ENCODE assay signal across 8 cellular contexts in genomic region chr1:202852163-202852904, GRCh38. TPM values are rescaled to one million over a fixed set of nuclear protein-coding genes. Genes with fewer than 3 reads are reported as not detected.
A peak's percentile ranks its signal among the peaks of the same experiment; 100 is the strongest.
DNase-seq lines count a peak whose midpoint lies in the region; ATAC-seq and TF ChIP-seq lines count a peak whose summit lies in the region.

No MANE protein-coding gene starts in this region.

- H3K4me3 Mint-ChIP-seq in CD8-positive, alpha-beta T cell: no peak overlapping the region

- no peak overlapping the region for H3K4me2 ChIP-seq in mammary epithelial cell (ENCODE audit: insufficient read depth, low read depth, low read length)

- H3K4me1 Mint-ChIP-seq in CD8-positive, alpha-beta T cell (ENCODE audit: low read depth): no peaks in the 10 kb centered on the region

- H3K9me3 Mint-ChIP-seq in CD8-positive, alpha-beta T cell: no peaks in the 10 kb centered on the region

- no peak overlapping the region for H3K9ac ChIP-seq in mammary epithelial cell (ENCODE audit: insufficient read depth, low read length)

- CTCF ChIA-PET in CD8-positive, alpha-beta T cell (lab: Charles Lee): interaction anchor here (0.7 to 1.1 kb wide), 3 partner anchors 11 to 157 kb away, joined by 3 read pairs; no protein-coding TSS in a partner anchor
- CTCF ChIA-PET in mammary epithelial cell (lab: Charles Lee; ENCODE audit: low non-redundant PET): no interaction called here

- TF ChIP-seq POLR2A in sigmoid colon (IDR thresholded peaks at IDR 0.05): no peak

- POLR2A ChIA-PET in CD8-positive, alpha-beta T cell (lab: Charles Lee): no interaction called here

- in situ Hi-C loops in mammary epithelial cell (cut with MboI; ENCODE audit: low sequenced_read_pairs in 2 of 2): no loop called here

- peak in 4 of 7 experiments; percentile 18 to 50 (median 28) for DNase-seq in CD8-positive, alpha-beta T cell
- peak; percentile 87 for DNase-seq in H7
- DNase-seq in RKO (ENCODE audit: low spot score): peak; percentile 58
- DNase-seq in mammary epithelial cell: peak; percentile 36
- peak; percentile 27 for DNase-seq in myocyte (ENCODE audit: low read depth)
- no peak for DNase-seq in sigmoid colon

- no peak for TF ChIP-seq EP300 in sigmoid colon (IDR thresholded peaks at IDR 0.05)

- no peaks in the 10 kb centered on the region for H3K79me2 ChIP-seq in mammary epithelial cell (ENCODE audit: insufficient read depth, low read length)

- H3K4me1 ChIP-seq in CD8-positive, alpha-beta T cell (ENCODE audit: insufficient read depth, low read length): no peaks in the 10 kb centered on the region
- H3K4me1 ChIP-seq in mammary epithelial cell (ENCODE audit: insufficient read depth, low read length): no peaks in the 10 kb centered on the region
- H3K4me1 ChIP-seq in sigmoid colon: no peaks in the 10 kb centered on the region

- H3K27ac ChIP-seq in CD8-positive, alpha-beta T cell (ENCODE audit: low read depth, low read length): no peak overlapping the region
- H3K27ac ChIP-seq in mammary epithelial cell (ENCODE audit: insufficient read depth, low read depth, low read length): no peak overlapping the region
- no peak overlapping the region for H3K27ac ChIP-seq in sigmoid colon

- H3K27ac Mint-ChIP-seq in CD8-positive, alpha-beta T cell: no peak overlapping the region

- no peaks in the 10 kb centered on the region for H3K9me3 ChIP-seq in CD8-positive, alpha-beta T cell (ENCODE audit: low read length)
- H3K9me3 ChIP-seq in mammary epithelial cell (replicated peaks; ENCODE audit: insufficient read depth, low read length): no peaks in the 10 kb centered on the region
- H3K9me3 ChIP-seq in sigmoid colon: no peaks in the 10 kb centered on the region

- H2AFZ ChIP-seq in mammary epithelial cell (ENCODE audit: low read depth, low read length): peak overlapping the region; percentile 57

- intact Hi-C loops in CD8-positive, alpha-beta T cell (cut with DNase I, micrococcal nuclease): loop anchor here (1.0 to 2.0 kb wide), 2 partner anchors 101 to 102 kb away; no protein-coding TSS in a partner anchor
- intact Hi-C loops in mammary epithelial cell (cut with micrococcal nuclease): loop anchor here (1.0 to 2.0 kb wide), 3 partner anchors 41 to 146 kb away; no protein-coding TSS in a partner anchor
- intact Hi-C loops in sigmoid colon (cut with DNase I): no loop called here

- H3K27me3 ChIP-seq in CD8-positive, alpha-beta T cell (ENCODE audit: insufficient read depth, low read length): no peaks in the 10 kb centered on the region
- H3K27me3 ChIP-seq in H7 (ENCODE audit: control insufficient read depth, insufficient read depth, low read length): no peaks in the 10 kb centered on the region
- H3K27me3 ChIP-seq in mammary epithelial cell (ENCODE audit: insufficient read depth, low read length): no peaks in the 10 kb centered on the region
- H3K27me3 ChIP-seq in sigmoid colon: no peaks in the 10 kb centered on the region

- H4K20me1 ChIP-seq in mammary epithelial cell (ENCODE audit: insufficient read depth, low read length): no peaks in the 10 kb centered on the region

- H3K27me3 Mint-ChIP-seq in CD8-positive, alpha-beta T cell (ENCODE audit: low read depth): no peaks in the 10 kb centered on the region

- ATAC-seq in CD8-positive, alpha-beta T cell: peak; percentile 56
- ATAC-seq in GM21390 (IDR thresholded peaks at IDR 0.05; ENCODE audit: unreplicated experiment) (no peak), HG02623 (IDR thresholded peaks at IDR 0.05; ENCODE audit: unreplicated experiment) (no peak)

- H3K36me3 Mint-ChIP-seq in CD8-positive, alpha-beta T cell: no peaks in the 10 kb centered on the region

- no TSS peak for BruUV-seq in mammary epithelial cell (replicated peaks; lab: Mats Ljungman, UMichigan)

- no peaks in the 10 kb centered on the region for H3K36me3 ChIP-seq in CD8-positive, alpha-beta T cell (ENCODE audit: insufficient read depth, low read length)
- peaks cover 19% of the 10 kb centered on the region for H3K36me3 ChIP-seq in H7 (replicated peaks; ENCODE audit: control insufficient read depth, insufficient read depth, low read length)
- no peaks in the 10 kb centered on the region for H3K36me3 ChIP-seq in mammary epithelial cell (ENCODE audit: insufficient read depth, low read length)
- H3K36me3 ChIP-seq in sigmoid colon: no peaks in the 10 kb centered on the region

- no peak overlapping the region for H3K4me3 ChIP-seq in CD8-positive, alpha-beta T cell (ENCODE audit: low read depth, low read length)
- H3K4me3 ChIP-seq in H7 (ENCODE audit: insufficient read depth, low read depth, low read length): no peak overlapping the region
- no peak overlapping the region for H3K4me3 ChIP-seq in mammary epithelial cell (replicated peaks in 1 of 3; ENCODE audit: insufficient read depth in 1 of 3, low read depth in 2 of 3, low read length in 3 of 3)
- H3K4me3 ChIP-seq in sigmoid colon: no peak overlapping the region

- dilution Hi-C loops in mammary epithelial cell (cut with HindIII; ENCODE audit: low sequenced_read_pairs): no loop called here

- TF ChIP-seq CTCF in CD8-positive, alpha-beta T cell (IDR thresholded peaks at IDR 0.05): peak; percentile 45
- TF ChIP-seq CTCF in mammary epithelial cell (conservative IDR thresholded peaks at IDR 0.05 in 1 of 2, IDR thresholded peaks at IDR 0.05 in 1 of 2; ENCODE audit: extremely low read depth in 1 of 2, insufficient read depth in 1 of 2, low read depth in 1 of 2, low read length in 2 of 2) (peak; percentile 59 to 77), sigmoid colon (IDR thresholded peaks at IDR 0.05) (peak in 1 of 4 experiments; percentile 15)

- 60% methylated on average over 14 of the region's 15 CpGs for WGBS in mammary epithelial cell (ENCODE audit: low coverage, missing lambda C conversion rate)
- WGBS in sigmoid colon, 2 donors: 66 to 71% methylated on average over 15 of the region's 15 CpGs

RNA-seq across cellular contexts. Expression of gene RABIF, which starts 36.6 kb away (rescaled TPM):
- total RNA-seq in CD8-positive, alpha-beta T cell: 10 to 100 TPM; 10.1 to 10.8 TPM
- total RNA-seq in H7 (2014; rRNA removed; shearing (Covaris generic)): 4.1 and 8.5 TPM in 2 replicates
- total RNA-seq in mammary epithelial cell (1 to 10 TPM; 5.2 to 8.5 TPM), myocyte (5.6 and 7.5 TPM in 2 replicates), sigmoid colon (1 to 10 TPM; 3.6 to 7.3 (median 4.8) TPM)
- polyA plus RNA-seq in mammary epithelial cell (12.4 TPM), sigmoid colon (10 to 100 TPM in 2 of 3 donors, 1 to 10 TPM in 1; 9.0 to 17.6 (median 15.0) TPM)
- polyA minus RNA-seq in mammary epithelial cell: 6.8 TPM
- 11.1 TPM for polyA plus RNA-seq in myocyte (2012)

RNA-seq across cellular contexts. Expression of gene PCAT6, which starts 41.6 kb away (rescaled TPM):
- 1 to 10 TPM in 1 of 2 experiments, under 1 TPM in 1; 0.92 to 1.6 TPM for total RNA-seq in CD8-positive, alpha-beta T cell
- total RNA-seq in H7 (2014; rRNA removed; shearing (Covaris generic)): 3.4 and 7.4 TPM in 2 replicates
- total RNA-seq in mammary epithelial cell (1 to 10 TPM in 1 of 2 donors, under 1 TPM in 1; 0.17 to 5.6 TPM), myocyte (0.78 and 0.99 TPM in 2 replicates), sigmoid colon (not detected)
- polyA plus RNA-seq in mammary epithelial cell (2.4 TPM), sigmoid colon (1 to 10 TPM in 2 of 3 donors, not detected in 1; 1.6 to 1.7 TPM)
- 1.4 TPM for polyA minus RNA-seq in mammary epithelial cell
- 22.5 TPM for polyA plus RNA-seq in myocyte (2012)

RNA-seq across cellular contexts. Expression of gene KDM5B, which starts 44.1 kb away (rescaled TPM):
- 10 to 100 TPM; 55.0 to 65.1 TPM for total RNA-seq in CD8-positive, alpha-beta T cell
- 126 and 167 TPM in 2 replicates for total RNA-seq in H7 (2014; rRNA removed; shearing (Covaris generic))
- total RNA-seq in mammary epithelial cell (100 to 1,000 TPM in 1 of 2 donors, 10 to 100 TPM in 1; 88.9 to 104 TPM), myocyte (47.3 and 53.0 TPM in 2 replicates), sigmoid colon (10 to 100 TPM; 29.7 to 68.1 (median 39.6) TPM)
- polyA plus RNA-seq in mammary epithelial cell (36.7 TPM), sigmoid colon (10 to 100 TPM; 10.9 to 16.7 (median 12.0) TPM)
- polyA minus RNA-seq in mammary epithelial cell: 103 TPM
- 36.7 TPM for polyA plus RNA-seq in myocyte (2012)
